In genomic region chr2:174395284-174395968, GRCh38 we compare ENCODE assay signal across 8 cellular contexts. TPM values are rescaled to one million over a fixed set of nuclear protein-coding genes. Genes with fewer than 3 reads are reported as not detected.
DNase-seq lines count a peak whose midpoint lies in the region; ATAC-seq and TF ChIP-seq lines count a peak whose summit lies in the region.

Gene SCRN3 (plus strand): TSS chr2:174395730. CDS start chr2:174398284, 2,554 bp downstream.

- H3K36me3 Mint-ChIP-seq in GM23338 (ENCODE audit: low read depth) = no peaks in the 10 kb centered on the region
- peaks cover 28% of the 10 kb centered on the region for H3K36me3 Mint-ChIP-seq in nephron progenitor cell (ENCODE audit: low read depth)

- no peaks in the 10 kb centered on the region for H3F3A ChIP-seq in GM23338 (replicated peaks; ENCODE audit: low read depth)

- peak within 1 kb of the TSS; percentile 66 for H3K4me3 ChIP-seq in GM23338

- peaks cover 6% of the 10 kb centered on the region; the same call in 1 of the 2 replicates for H3K4me1 ChIP-seq in GM23338 (ENCODE audit: insufficient read depth)

- H4K20me1 ChIP-seq in GM23338 (replicated peaks; ENCODE audit: insufficient read depth) = no peaks in the 10 kb centered on the region

- no peaks in the 10 kb centered on the region for H3K9me2 ChIP-seq in GM23338 (ENCODE audit: insufficient read depth)

- peak within 1 kb of the TSS; percentile 46 for H3K27ac ChIP-seq in GM23338 (ENCODE audit: low read depth)

- H3K9me3 Mint-ChIP-seq in GM23338 (no peaks in the 10 kb centered on the region), nephron progenitor cell (no peaks in the 10 kb centered on the region)
- peaks cover 0 to 3% of the 10 kb centered on the region in 2 donors for H3K9me3 Mint-ChIP-seq in stimulated activated naive CD8-positive, alpha-beta T cell treated with anti-CD3 and anti-CD28 coated beads, Interleukin-15, amount 100 ng/mL, for 72 hours

- H3K27me3 ChIP-seq in GM23338 (ENCODE audit: insufficient read depth) = no peaks in the 10 kb centered on the region

- ATAC-seq in GM23338 = peak; percentile 98
- peak; percentile 97 for ATAC-seq in stimulated activated naive CD8-positive, alpha-beta T cell treated with anti-CD3 and anti-CD28 coated beads, Interleukin-15, amount 100 ng/mL, for 72 hours

- no peak for TF ChIP-seq CTCF in GM23338 (conservative IDR thresholded peaks at IDR 0.05; ENCODE audit: low read depth in 2 of 2)
- TF ChIP-seq CTCF in nephron progenitor cell (IDR thresholded peaks at IDR 0.05) = no peak

- DNase-seq in EL = peak; percentile 74
- DNase-seq in GM23338 (ENCODE audit: low spot score) = peak; percentile 98
- peak; percentile 72 for DNase-seq in LHCN-M2 (ENCODE audit: low read depth)
- peak; percentile 92 for DNase-seq in activated effector memory CD4-positive, alpha-beta T cell treated with anti-CD3 and anti-CD28 coated beads, Interleukin-2, amount 50 U/mL, for 16 hours
- peak; percentile 64 for DNase-seq in fibroblast of the conjunctiva (ENCODE audit: low read depth)
- peak; percentile 74 for DNase-seq in nephron progenitor cell
- DNase-seq in stimulated activated naive CD8-positive, alpha-beta T cell treated with anti-CD3 and anti-CD28 coated beads, Interleukin-15, amount 100 ng/mL, for 72 hours = peak; percentile 71 to 79

- peak within 1 kb of the TSS; percentile 98 for H2AFZ ChIP-seq in GM23338

- peak within 1 kb of the TSS; percentile 93 for H3K27ac Mint-ChIP-seq in GM23338
- H3K27ac Mint-ChIP-seq in nephron progenitor cell = peak within 1 kb of the TSS; percentile 99
- H3K27ac Mint-ChIP-seq in stimulated activated naive CD8-positive, alpha-beta T cell treated with anti-CD3 and anti-CD28 coated beads, Interleukin-15, amount 100 ng/mL, for 72 hours = peak within 1 kb of the TSS; percentile 99

- no peaks in the 10 kb centered on the region for H3K36me3 ChIP-seq in GM23338 (ENCODE audit: insufficient read depth)

- H3K27me3 Mint-ChIP-seq in GM23338 (ENCODE audit: insufficient read depth, low read depth, poor library complexity) = no peaks in the 10 kb centered on the region
- peaks cover 4% of the 10 kb centered on the region for H3K27me3 Mint-ChIP-seq in nephron progenitor cell (ENCODE audit: low read depth, poor library complexity)
- H3K27me3 Mint-ChIP-seq in stimulated activated naive CD8-positive, alpha-beta T cell treated with anti-CD3 and anti-CD28 coated beads, Interleukin-15, amount 100 ng/mL, for 72 hours = no peaks in the 10 kb centered on the region

- TF ChIP-seq POLR2A in Raji (IDR thresholded peaks at IDR 0.05; ENCODE audit: insufficient read depth, low read depth, low read length) = peak; percentile 53

- peaks cover 29% of the 10 kb centered on the region for H3K79me2 ChIP-seq in GM23338 (replicated peaks; ENCODE audit: insufficient read depth)

- peak within 1 kb of the TSS; percentile 80 for H3K4me2 ChIP-seq in GM23338

- H3K4me1 Mint-ChIP-seq in GM23338 (peaks cover 3% of the 10 kb centered on the region; the same call in 2 of the 3 replicates), nephron progenitor cell (peaks cover 24% of the 10 kb centered on the region)
- H3K4me1 Mint-ChIP-seq in stimulated activated naive CD8-positive, alpha-beta T cell treated with anti-CD3 and anti-CD28 coated beads, Interleukin-15, amount 100 ng/mL, for 72 hours = peaks cover 39% of the 10 kb centered on the region

- peak within 1 kb of the TSS; percentile 99 for H3K4me3 Mint-ChIP-seq in GM23338
- H3K4me3 Mint-ChIP-seq in nephron progenitor cell = peak within 1 kb of the TSS; percentile 96
- H3K4me3 Mint-ChIP-seq in stimulated activated naive CD8-positive, alpha-beta T cell treated with anti-CD3 and anti-CD28 coated beads, Interleukin-15, amount 100 ng/mL, for 72 hours = peak within 1 kb of the TSS; percentile 97 to 98

TF ChIP-seq in GM23338, 12 proteins besides CTCF, POLR2A, EP300 and RAD21 (continues in another document):
- TF ChIP-seq EZH2 (IDR thresholded peaks at IDR 0.05; ENCODE audit: low read depth, unreplicated experiment) (no peak), STAT1 (IDR thresholded peaks at IDR 0.05; ENCODE audit: unreplicated experiment) (no peak), EZH2phosphoT487 (IDR thresholded peaks at IDR 0.05; ENCODE audit: unreplicated experiment) (no peak), POLR2AphosphoS5 (IDR thresholded peaks at IDR 0.05; ENCODE audit: low read depth) (peak; percentile 71), ZNF462 (CRISPR knock-in tag; IDR thresholded peaks at IDR 0.05) (no peak)

RNA-seq across cellular contexts. Expression of gene SCRN3, which starts in this region (rescaled TPM):
- total RNA-seq in GM23338 (2014; rRNA removed; shearing (Covaris generic)) = 8.1 and 9.6 TPM in 2 replicates
- 10.0 and 12.3 TPM in 2 replicates for polyA plus RNA-seq in GM23338 (2016; fragmentation: Nextera tagmentation; extraction: Ambion mirVana)
- 25.2 and 31.1 TPM in 2 replicates for total RNA-seq in LHCN-M2 (2014; rRNA removed)
- polyA plus RNA-seq in LHCN-M2 (2012) = 12.2 TPM

Comparison
In these comparisons a context has a peak if more than half of its experiments do, and no peak if none do; other contexts are left out.
1. Peak in every context shown above with its lines: DNase-seq, ATAC-seq, H3K4me3 ChIP-seq and H3K27ac ChIP-seq.